ENCODE assay signal across 12 cellular contexts in the genomic region with DNA sequence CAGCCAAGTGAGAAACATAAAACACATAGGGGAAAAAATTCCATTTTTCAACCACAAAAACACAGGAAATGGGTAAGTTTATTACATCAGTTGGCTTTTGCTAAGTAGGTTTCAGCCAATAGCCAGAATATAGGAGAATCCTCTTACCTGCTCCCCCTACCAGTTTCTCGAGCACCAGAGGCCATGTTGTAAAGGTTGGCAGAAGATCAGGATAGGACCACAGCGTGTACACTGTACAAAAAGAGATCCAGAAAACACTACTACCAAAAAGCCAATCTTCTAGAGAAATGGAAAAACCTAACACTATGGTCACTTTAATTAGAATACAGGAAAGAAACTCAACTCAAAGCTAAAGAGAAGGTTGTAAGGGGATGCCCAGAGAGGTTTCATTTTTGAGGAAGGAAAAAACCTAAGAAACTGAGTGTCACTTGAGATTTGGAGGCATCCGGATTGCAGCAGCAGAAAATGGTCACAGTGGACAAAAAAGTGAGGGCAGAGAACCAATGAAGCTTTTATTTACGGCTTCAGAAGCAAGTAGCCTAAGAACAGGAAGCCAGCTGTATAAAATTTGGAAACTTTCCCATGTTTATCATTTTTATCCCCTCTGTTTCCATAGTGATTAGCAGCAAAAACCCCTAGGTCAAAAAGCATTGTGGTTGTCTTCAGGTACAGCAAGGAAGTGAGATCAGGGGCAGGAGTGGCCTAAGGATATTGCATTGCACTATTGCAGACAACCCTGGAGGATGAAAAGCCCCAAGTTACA. TPM values are rescaled to one million over a fixed set of nuclear protein-coding genes. Genes with fewer than 3 reads are reported as not detected.
DNase-seq lines count a peak whose midpoint lies in the region; ATAC-seq and TF ChIP-seq lines count a peak whose summit lies in the region.
"Had no signal": no experiment of that assay in that cellular context is flagged by ENCODE, and none has a peak within 500 bp of the region (broad histone marks: within the 10 kb centered on the region; RNA-seq: fewer than 3 reads in every experiment).

No MANE protein-coding gene starts in this region.

- peak overlapping the region; percentile 32 for H3K4me3 Mint-ChIP-seq in activated CD8-positive, alpha-beta memory T cell treated with anti-CD3 and anti-CD28 coated beads, Interleukin-2, amount 10 ng/mL, durations not matched to agents 7 days and 5 days
- H3K4me3 Mint-ChIP-seq in activated CD8-positive, alpha-beta T cell treated with anti-CD3 and anti-CD28 coated beads, Interleukin-2, amount 10 ng/mL, durations not matched to agents 7 days and 5 days = no peak overlapping the region
- peak overlapping the region; percentile 31 for H3K4me3 Mint-ChIP-seq in neural crest cell
- no peak overlapping the region for H3K4me3 Mint-ChIP-seq in CD8-positive, alpha-beta T cell

- peaks cover 9% of the 10 kb centered on the region for H3K4me1 ChIP-seq in CD8-positive, alpha-beta T cell (ENCODE audit: insufficient read depth, low read length)
- H3K4me1 ChIP-seq: parathyroid adenoma had no signal

- H3K4me1 Mint-ChIP-seq in activated CD8-positive, alpha-beta memory T cell treated with anti-CD3 and anti-CD28 coated beads, Interleukin-2, amount 10 ng/mL, durations not matched to agents 7 days and 5 days = peaks cover 46% of the 10 kb centered on the region
- peaks cover 36% of the 10 kb centered on the region for H3K4me1 Mint-ChIP-seq in activated CD8-positive, alpha-beta T cell treated with anti-CD3 and anti-CD28 coated beads, Interleukin-2, amount 10 ng/mL, durations not matched to agents 7 days and 5 days (ENCODE audit: low read depth)
- peaks cover 15% of the 10 kb centered on the region for H3K4me1 Mint-ChIP-seq in neural crest cell
- H3K4me1 Mint-ChIP-seq in CD8-positive, alpha-beta T cell (ENCODE audit: low read depth) = peaks cover 17% of the 10 kb centered on the region

- H3K27ac Mint-ChIP-seq in activated CD8-positive, alpha-beta memory T cell treated with anti-CD3 and anti-CD28 coated beads, Interleukin-2, amount 10 ng/mL, durations not matched to agents 7 days and 5 days = peak overlapping the region; percentile 86
- peak overlapping the region; percentile 59 for H3K27ac Mint-ChIP-seq in activated CD8-positive, alpha-beta T cell treated with anti-CD3 and anti-CD28 coated beads, Interleukin-2, amount 10 ng/mL, durations not matched to agents 7 days and 5 days
- H3K27ac Mint-ChIP-seq in neural crest cell (ENCODE audit: unreplicated experiment) = no peak overlapping the region
- H3K27ac Mint-ChIP-seq in CD8-positive, alpha-beta T cell = no peak overlapping the region

- ATAC-seq in activated CD8-positive, alpha-beta memory T cell treated with anti-CD3 and anti-CD28 coated beads, Interleukin-2, amount 10 ng/mL, durations not matched to agents 7 days and 5 days = no peak
- peak; percentile 37 for ATAC-seq in GM21447 (IDR thresholded peaks at IDR 0.05; ENCODE audit: unreplicated experiment)
- no peak for ATAC-seq in activated CD8-positive, alpha-beta T cell treated with anti-CD3 and anti-CD28 coated beads, Interleukin-2, amount 10 ng/mL, durations not matched to agents 7 days and 5 days
- ATAC-seq in CD8-positive, alpha-beta T cell = no peak

- no peaks in the 10 kb centered on the region for H3K27me3 Mint-ChIP-seq in activated CD8-positive, alpha-beta memory T cell treated with anti-CD3 and anti-CD28 coated beads, Interleukin-2, amount 10 ng/mL, durations not matched to agents 7 days and 5 days
- no peaks in the 10 kb centered on the region for H3K27me3 Mint-ChIP-seq in activated CD8-positive, alpha-beta T cell treated with anti-CD3 and anti-CD28 coated beads, Interleukin-2, amount 10 ng/mL, durations not matched to agents 7 days and 5 days (ENCODE audit: low read depth)
- no peaks in the 10 kb centered on the region for H3K27me3 Mint-ChIP-seq in neural crest cell (ENCODE audit: low read depth)
- no peaks in the 10 kb centered on the region for H3K27me3 Mint-ChIP-seq in CD8-positive, alpha-beta T cell (ENCODE audit: low read depth)

- no peaks in the 10 kb centered on the region for H3K9me3 ChIP-seq in CD8-positive, alpha-beta T cell (ENCODE audit: low read length)

- CTCF ChIA-PET in activated CD8-positive, alpha-beta memory T cell treated with anti-CD3 and anti-CD28 coated beads, Interleukin-2, amount 10 ng/mL, durations not matched to agents 7 days and 5 days (lab: Charles Lee) = interaction anchor here (0.6 to 8.3 kb wide), 18 partner anchors 17 to 895 kb away, joined by 3 to 63 read pairs (median 4); partner anchors contain the start of genes DYRK3 and MAPKAPK2
- CTCF ChIA-PET in activated CD8-positive, alpha-beta T cell treated with anti-CD3 and anti-CD28 coated beads, Interleukin-2, amount 10 ng/mL, durations not matched to agents 7 days and 5 days (lab: Charles Lee) = interaction anchor here (0.6 to 9.7 kb wide), 21 partner anchors 8 to 466 kb away, joined by 3 to 199 read pairs (median 4); partner anchors contain the start of genes DYRK3 and IKBKE
- CTCF ChIA-PET in CD8-positive, alpha-beta T cell (lab: Charles Lee) = interaction anchor here (0.7 to 5.2 kb wide), 15 partner anchors 9 to 373 kb away, joined by 3 to 37 read pairs (median 5); partner anchors contain the start of gene DYRK3

- intact Hi-C loops in CD8-positive, alpha-beta T cell (cut with DNase I, micrococcal nuclease) = loop anchor here in 1 of 2 experiments (2.0 to 5.0 kb wide), 2 partner anchors 303 to 371 kb away; no protein-coding TSS in a partner anchor

- no peak overlapping the region for H3K4me3 ChIP-seq in CD8-positive, alpha-beta T cell (ENCODE audit: low read depth, low read length)

- no peak for TF ChIP-seq CTCF in neural crest cell (conservative IDR thresholded peaks at IDR 0.05)
- no peak for TF ChIP-seq CTCF in CD8-positive, alpha-beta T cell (IDR thresholded peaks at IDR 0.05)

- no peaks in the 10 kb centered on the region for H3K9me3 Mint-ChIP-seq in activated CD8-positive, alpha-beta memory T cell treated with anti-CD3 and anti-CD28 coated beads, Interleukin-2, amount 10 ng/mL, durations not matched to agents 7 days and 5 days (ENCODE audit: low read depth)
- no peaks in the 10 kb centered on the region for H3K9me3 Mint-ChIP-seq in activated CD8-positive, alpha-beta T cell treated with anti-CD3 and anti-CD28 coated beads, Interleukin-2, amount 10 ng/mL, durations not matched to agents 7 days and 5 days (ENCODE audit: insufficient read depth)
- no peaks in the 10 kb centered on the region for H3K9me3 Mint-ChIP-seq in neural crest cell
- H3K9me3 Mint-ChIP-seq in CD8-positive, alpha-beta T cell = no peaks in the 10 kb centered on the region

- no peak overlapping the region for H3K27ac ChIP-seq in CD8-positive, alpha-beta T cell (ENCODE audit: low read depth, low read length)
- H3K27ac ChIP-seq: parathyroid adenoma had no signal

- H3K36me3 Mint-ChIP-seq in activated CD8-positive, alpha-beta memory T cell treated with anti-CD3 and anti-CD28 coated beads, Interleukin-2, amount 10 ng/mL, durations not matched to agents 7 days and 5 days = peaks cover 22% of the 10 kb centered on the region
- peaks cover 26% of the 10 kb centered on the region for H3K36me3 Mint-ChIP-seq in activated CD8-positive, alpha-beta T cell treated with anti-CD3 and anti-CD28 coated beads, Interleukin-2, amount 10 ng/mL, durations not matched to agents 7 days and 5 days (ENCODE audit: low read depth)
- H3K36me3 Mint-ChIP-seq in neural crest cell (ENCODE audit: low read depth) = no peaks in the 10 kb centered on the region
- H3K36me3 Mint-ChIP-seq in CD8-positive, alpha-beta T cell = peaks cover 56% of the 10 kb centered on the region

- POLR2A ChIA-PET in activated CD8-positive, alpha-beta T cell treated with anti-CD3 and anti-CD28 coated beads, Interleukin-2, amount 10 ng/mL, durations not matched to agents 7 days and 5 days (lab: Charles Lee) = interaction anchor here (1.3 to 1.4 kb wide), 2 partner anchors 22 to 75 kb away, joined by 3 to 4 read pairs; no protein-coding TSS in a partner anchor
- POLR2A ChIA-PET in CD8-positive, alpha-beta T cell (lab: Charles Lee) = no interaction called here

- H3K36me3 ChIP-seq in CD8-positive, alpha-beta T cell (ENCODE audit: insufficient read depth, low read length) = peaks cover 21% of the 10 kb centered on the region

- DNase-seq in activated CD8-positive, alpha-beta memory T cell treated with anti-CD3 and anti-CD28 coated beads, Interleukin-2, amount 10 ng/mL, durations not matched to agents 7 days and 5 days = no peak
- DNase-seq in activated CD8-positive, alpha-beta memory T cell treated with anti-CD3 and anti-CD28 coated beads, Interleukin-2, amount 50 U/mL, for 4 hours = no peak
- no peak for DNase-seq in activated CD8-positive, alpha-beta T cell treated with anti-CD3 and anti-CD28 coated beads, Interleukin-2, amount 10 ng/mL, durations not matched to agents 7 days and 5 days
- DNase-seq in neural crest cell (ENCODE audit: low read depth, low spot score) (no peak), 8988T (no peak), HPDE6-E6E7 (ENCODE audit: extremely low spot score) (no peak)
- DNase-seq in CD8-positive, alpha-beta T cell = no peak
- DNase-seq: activated gamma-delta T cell, NCI-H1417, NCI-H524 treated with DMSO at 0.1 percent for 48 hours had no signal

- H3K27me3 ChIP-seq in CD8-positive, alpha-beta T cell (ENCODE audit: insufficient read depth, low read length) = no peaks in the 10 kb centered on the region

RNA-seq across cellular contexts. Expression of gene EIF2D, which starts 2.9 kb away (rescaled TPM):
- 10 to 100 TPM; 51.7 to 68.4 TPM for total RNA-seq in activated CD8-positive, alpha-beta memory T cell treated with anti-CD3 and anti-CD28 coated beads, Interleukin-2, amount 10 ng/mL, durations not matched to agents 7 days and 5 days
- total RNA-seq in activated CD8-positive, alpha-beta T cell treated with anti-CD3 and anti-CD28 coated beads, Interleukin-2, amount 10 ng/mL, durations not matched to agents 7 days and 5 days = 10 to 100 TPM; 41.6 to 45.1 TPM
- 37.5 and 38.2 TPM in 2 replicates for total RNA-seq in neural crest cell
- 10 to 100 TPM; 42.0 to 49.2 TPM for total RNA-seq in CD8-positive, alpha-beta T cell

RNA-seq across cellular contexts. Expression of gene DYRK3, which starts 25.9 kb away (rescaled TPM):
- total RNA-seq in activated CD8-positive, alpha-beta memory T cell treated with anti-CD3 and anti-CD28 coated beads, Interleukin-2, amount 10 ng/mL, durations not matched to agents 7 days and 5 days = 10 to 100 TPM in 1 of 2 experiments, 1 to 10 TPM in 1; 9.5 to 12.7 TPM
- total RNA-seq in activated CD8-positive, alpha-beta T cell treated with anti-CD3 and anti-CD28 coated beads, Interleukin-2, amount 10 ng/mL, durations not matched to agents 7 days and 5 days = 1 to 10 TPM; 5.3 to 5.9 TPM
- 12.5 and 13.3 TPM in 2 replicates for total RNA-seq in neural crest cell
- total RNA-seq in CD8-positive, alpha-beta T cell = 1 to 10 TPM in 1 of 2 experiments, under 1 TPM in 1; 0.94 to 1.4 TPM

Comparison
In these comparisons a context has a peak if more than half of its experiments do, and no peak if none do; other contexts are left out.
1. H3K27ac Mint-ChIP-seq: peak in activated CD8-positive, alpha-beta memory T cell treated with anti-CD3 and anti-CD28 coated beads, Interleukin-2, amount 10 ng/mL, durations not matched to agents 7 days and 5 days (single experiment) and activated CD8-positive, alpha-beta T cell treated with anti-CD3 and anti-CD28 coated beads, Interleukin-2, amount 10 ng/mL, durations not matched to agents 7 days and 5 days (single experiment); none in neural crest cell (single experiment) and CD8-positive, alpha-beta T cell (single experiment).
2. H3K4me3 Mint-ChIP-seq: peak in activated CD8-positive, alpha-beta memory T cell treated with anti-CD3 and anti-CD28 coated beads, Interleukin-2, amount 10 ng/mL, durations not matched to agents 7 days and 5 days (single experiment) and neural crest cell (single experiment); none in activated CD8-positive, alpha-beta T cell treated with anti-CD3 and anti-CD28 coated beads, Interleukin-2, amount 10 ng/mL, durations not matched to agents 7 days and 5 days (single experiment) and CD8-positive, alpha-beta T cell (single experiment).